ENCODE assay signal across 10 cellular contexts in the genomic region with DNA sequence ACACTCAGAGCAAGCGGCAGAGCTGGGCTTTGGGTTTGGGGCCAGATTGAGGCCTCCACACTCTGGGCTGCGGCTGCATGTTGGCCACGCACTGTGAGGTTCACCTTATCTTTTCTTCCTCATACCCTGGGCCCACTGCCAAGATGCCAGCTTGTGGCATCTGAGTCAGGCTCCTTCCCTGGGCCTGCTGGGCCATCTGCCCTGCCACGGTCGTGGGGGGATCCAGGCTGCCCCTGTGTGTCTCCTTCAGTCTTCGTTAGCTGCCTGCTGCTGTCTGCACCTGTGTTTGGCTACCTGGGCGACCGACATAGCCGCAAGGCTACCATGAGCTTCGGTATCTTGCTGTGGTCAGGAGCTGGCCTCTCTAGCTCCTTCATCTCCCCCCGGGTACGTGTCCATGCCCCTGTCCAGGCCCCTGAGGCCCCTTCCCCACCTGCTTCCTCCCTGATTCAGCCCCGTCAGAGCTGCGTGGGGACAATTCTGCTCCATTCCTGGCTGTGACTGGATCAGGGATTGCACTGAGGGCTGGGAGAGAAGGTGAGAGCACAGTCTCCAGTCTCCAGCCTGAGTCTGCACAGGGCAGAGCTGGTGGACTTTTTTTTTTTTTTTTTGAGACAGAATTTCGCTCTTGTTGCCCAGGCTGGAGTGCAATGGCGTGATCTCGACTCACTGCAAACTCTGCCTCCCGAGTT. TPM values are rescaled to one million over a fixed set of nuclear protein-coding genes. Genes with fewer than 3 reads are reported as not detected.
DNase-seq lines count a peak whose midpoint lies in the region; ATAC-seq and TF ChIP-seq lines count a peak whose summit lies in the region.
"Had no signal": no experiment of that assay in that cellular context is flagged by ENCODE, and none has a peak within 500 bp of the region (broad histone marks: within the 10 kb centered on the region; RNA-seq: fewer than 3 reads in every experiment).

No MANE protein-coding gene starts in this region.

- H3K9me2 ChIP-seq in GM23248 (ENCODE audit: insufficient read depth): no peaks in the 10 kb centered on the region

- ATAC-seq in Panc1 (peak; percentile 68), GM19397 (IDR thresholded peaks at IDR 0.05; ENCODE audit: unreplicated experiment) (no peak)

- BruUV-seq in Panc1 (replicated peaks; lab: Mats Ljungman, UMichigan): no TSS peak

- H3K4me2 ChIP-seq in GM23248 (ENCODE audit: unreplicated experiment): no peak overlapping the region

- no peak overlapping the region for H2AFZ ChIP-seq in GM23248

- DNase-seq in GM23248 (peak; percentile 39), Panc1 (ENCODE audit: low read depth, low spot score) (no peak), erythroblast (lab: John Stamatoyannopoulos, UW) (peak; percentile 13 to 16), posterior vena cava (ENCODE audit: low spot score) (peak; percentile 80), GM20000 (ENCODE audit: low spot score) (no peak), NCI-H345 (lab: John Stamatoyannopoulos, UW) (no peak)
- DNase-seq in activated naive CD4-positive, alpha-beta T cell (lab: John Stamatoyannopoulos, UW): no peak
- DNase-seq: activated B cell treated with CpG ODN at 0.5 μM for 24 hours, NCI-H774 had no signal

- no peaks in the 10 kb centered on the region for H3K4me1 ChIP-seq in GM23248 (ENCODE audit: insufficient read depth)
- peaks cover 2% of the 10 kb centered on the region for H3K4me1 ChIP-seq in Panc1 (ENCODE audit: control insufficient read depth, insufficient read depth, low read length)

- H3K9me3 ChIP-seq in GM23248 (ENCODE audit: low read depth) (no peaks in the 10 kb centered on the region), Panc1 (ENCODE audit: control insufficient read depth, insufficient read depth, low read depth, low read length) (no peaks in the 10 kb centered on the region)

- H3F3A ChIP-seq in GM23248 (ENCODE audit: insufficient read depth): no peaks in the 10 kb centered on the region

- POLR2A ChIA-PET in Panc1 (lab: Charles Lee): interaction anchor here (0.6 kb wide), 1 partner anchor 115 kb away, joined by 5 read pairs; no protein-coding TSS in a partner anchor

- no peaks in the 10 kb centered on the region for H3K36me3 ChIP-seq in GM23248 (ENCODE audit: low read depth)
- H3K36me3 ChIP-seq in Panc1 (ENCODE audit: control insufficient read depth, insufficient read depth, low read length): no peaks in the 10 kb centered on the region

- CTCF ChIA-PET in Panc1 (lab: Charles Lee): no interaction called here

- 82 to 83% methylated on average over 18 of the region's 18 CpGs for WGBS in GM23248 (ENCODE audit: low coverage in 1 of 2, low lambda C conversion rate in 2 of 2, missing lambda C conversion rate in 2 of 2), 2 experiments

- no peaks in the 10 kb centered on the region for H3K79me2 ChIP-seq in GM23248 (ENCODE audit: insufficient read depth)

- no peak for TF ChIP-seq POLR2A in erythroblast (IDR thresholded peaks at IDR 0.05; ENCODE audit: low read length)

- no peak overlapping the region for H3K27ac ChIP-seq in GM23248
- no peak overlapping the region for H3K27ac ChIP-seq in Panc1 (ENCODE audit: low read length)

- no peaks in the 10 kb centered on the region for H4K20me1 ChIP-seq in GM23248 (ENCODE audit: insufficient read depth)

- intact Hi-C loops in Panc1 (cut with micrococcal nuclease; ENCODE audit: unreplicated experiment) (no loop called here), posterior vena cava (cut with DNase I) (no loop called here)

- TF ChIP-seq CTCF in Panc1 (IDR thresholded peaks at IDR 0.05) (no peak), GM20000 (IDR thresholded peaks at IDR 0.05; ENCODE audit: extremely low read depth, missing control alignments) (no peak)

- H3K4me3 ChIP-seq in GM23248: no peak overlapping the region
- H3K4me3 ChIP-seq in Panc1 (ENCODE audit: low read depth in 2 of 2, low read length in 2 of 2): no peak overlapping the region

- no peak overlapping the region for H3K9ac ChIP-seq in GM23248

- in situ Hi-C loops in GM23248 (cut with MboI) (no loop called here), Panc1 (cut with HindIII; ENCODE audit: low pct_unique_long_range_greater_than_20kb, low sequenced_read_pairs) (no loop called here)

- peaks cover 22% of the 10 kb centered on the region for H3K27me3 ChIP-seq in GM23248 (replicated peaks; ENCODE audit: insufficient read depth)
- H3K27me3 ChIP-seq in Panc1 (ENCODE audit: control insufficient read depth, insufficient read depth, low read length): no peaks in the 10 kb centered on the region

RNA-seq across cellular contexts. Expression of a gene that starts 11.2 kb away (rescaled TPM):
- not detected in 2 replicates for total RNA-seq in GM23248 (2014; rRNA removed; shearing (Covaris generic))
- polyA plus RNA-seq in GM23248 (2016; fragmentation: Nextera tagmentation; extraction: Ambion mirVana): not detected in 2 replicates
- total RNA-seq in Panc1 (2021; ENCODE audit: unreplicated experiment) (0.10 TPM), posterior vena cava (under 1 TPM; 0.24 to 0.32 TPM)
- not detected for polyA plus RNA-seq in Panc1 (2012; ENCODE audit: insufficient read length)

RNA-seq across cellular contexts. Expression of a gene that starts 53.8 kb away (rescaled TPM):
- total RNA-seq in GM23248 (2014; rRNA removed; shearing (Covaris generic)): not detected in 2 replicates
- 0.29 TPM in 1 of 2 replicates, not detected in the other for polyA plus RNA-seq in GM23248 (2016; fragmentation: Nextera tagmentation; extraction: Ambion mirVana)
- 1.9 TPM for total RNA-seq in Panc1 (2021; ENCODE audit: unreplicated experiment)
- polyA plus RNA-seq in Panc1 (2012; ENCODE audit: insufficient read length): 1.8 TPM
- total RNA-seq in posterior vena cava: 10 to 100 TPM; 16.2 to 20.9 TPM

Comparison
In these comparisons a context has a peak if more than half of its experiments do, and no peak if none do; other contexts are left out.
1. DNase-seq: peak in GM23248 (single experiment), erythroblast (2 of 2) and posterior vena cava (single experiment); none in Panc1 (single experiment), GM20000 (single experiment), NCI-H345 (single experiment) and activated naive CD4-positive, alpha-beta T cell (0 of 4).